1 cellular context compared by ENCODE assay signal in the genomic region with DNA sequence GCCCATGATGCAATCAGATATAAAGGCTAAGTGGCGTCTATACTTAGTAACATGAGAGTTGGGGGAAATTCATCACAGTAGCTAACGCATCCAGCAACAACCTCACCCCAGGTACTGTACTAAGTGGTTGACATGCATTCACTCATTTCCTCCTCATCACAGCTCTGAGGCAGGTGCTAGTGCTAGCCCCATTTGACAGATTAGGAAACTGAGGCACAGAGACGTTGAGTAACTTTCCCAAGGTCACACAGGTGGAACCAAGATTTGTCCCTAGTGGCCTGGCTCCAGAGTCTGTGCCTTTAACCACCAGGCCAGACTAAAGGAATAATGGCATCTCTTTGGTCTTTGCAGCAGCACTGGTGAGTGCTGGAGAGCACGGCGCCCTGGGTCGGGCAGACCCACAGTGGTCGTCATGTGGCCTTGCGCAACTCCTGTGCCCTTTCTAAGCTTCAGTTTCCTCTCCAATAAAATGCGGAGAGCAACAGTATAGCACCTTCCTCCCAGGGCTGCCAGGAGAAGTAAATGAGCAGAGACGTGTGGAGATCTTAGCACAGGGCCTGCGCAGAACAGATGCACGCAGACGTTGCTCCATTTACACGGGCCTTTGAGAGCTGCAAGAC.
TF ChIP-seq lines count a peak whose summit lies in the region.

No MANE protein-coding gene starts in this region.

TF ChIP-seq in H1, 55 proteins besides CTCF, POLR2A, EP300 and RAD21:
- TF ChIP-seq FOSL1 (IDR thresholded peaks at IDR 0.05; ENCODE audit: insufficient read depth, low read depth, low read length) (no peak), JUN (IDR thresholded peaks at IDR 0.05; ENCODE audit: low read depth, low read length) (no peak), CEBPB (IDR thresholded peaks at IDR 0.05; ENCODE audit: low read depth, low read length) (peak; percentile 57; the same call in 1 of the 2 replicates), CBX5 (IDR thresholded peaks at IDR 0.05; ENCODE audit: low read depth, low read length) (no peak), SIX5 (IDR thresholded peaks at IDR 0.05; ENCODE audit: low read depth, low read length) (no peak)
